Comparison of ENCODE assay signal across 25 cellular contexts in the genomic region with DNA sequence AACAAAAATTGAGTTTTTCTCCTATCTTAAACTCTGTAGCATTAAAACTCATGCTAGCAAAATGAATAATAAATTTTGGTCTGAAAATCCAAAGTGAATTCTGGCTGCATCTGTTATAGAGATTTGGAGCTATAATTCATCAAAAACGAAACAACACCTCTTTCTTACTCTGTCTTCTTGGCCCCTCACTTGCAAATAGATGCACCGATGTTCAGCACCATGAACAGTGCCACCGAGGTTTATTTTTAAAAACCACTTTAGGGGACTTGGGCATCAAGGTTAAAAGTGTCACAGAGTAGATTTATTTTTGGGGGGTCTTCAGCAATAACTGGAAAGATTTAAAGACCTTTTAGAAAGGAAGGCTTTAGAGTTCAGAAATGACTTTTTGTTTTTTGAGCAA. TPM values are rescaled to one million over a fixed set of nuclear protein-coding genes. Genes with fewer than 3 reads are reported as not detected.
DNase-seq lines count a peak whose midpoint lies in the region; ATAC-seq, FAIRE-seq and TF ChIP-seq lines count a peak whose summit lies in the region.
"Had no signal": no experiment of that assay in that cellular context is flagged by ENCODE, and none has a peak within 500 bp of the region (broad histone marks: within the 10 kb centered on the region; RNA-seq: fewer than 3 reads in every experiment).

No MANE protein-coding gene starts in this region.

- no peak for TF ChIP-seq CTCF in HepG2 (CRISPR knock-in tag; IDR thresholded peaks at IDR 0.05)
- no peak for TF ChIP-seq CTCF in right lobe of liver (IDR thresholded peaks at IDR 0.05)
- TF ChIP-seq CTCF in K562 (IDR thresholded peaks at IDR 0.05 in 2 of 3, conservative IDR thresholded peaks at IDR 0.05 in 1 of 3; ENCODE audit: insufficient read depth in 2 of 3, low read depth in 1 of 3, low read length in 3 of 3) = no peak

- H3K9ac ChIP-seq in HepG2 (ENCODE audit: insufficient read depth, low read depth, low read length) = no peak overlapping the region
- H3K9ac ChIP-seq in K562 (ENCODE audit: insufficient read depth in 1 of 2, low read depth in 2 of 2, low read length in 2 of 2) = no peak overlapping the region
- no peak overlapping the region for H3K9ac ChIP-seq in Karpas-422 (ENCODE audit: low read length)

- in situ Hi-C loops in HepG2 (cut with HindIII; ENCODE audit: extremely low pct_ligation_motif_present, low pct_unique_long_range_greater_than_20kb) = no loop called here
- in situ Hi-C loops in K562 (cut with MboI) = no loop called here

- H3K9me3 ChIP-seq in HepG2 (ENCODE audit: low read length) (no peaks in the 10 kb centered on the region), right lobe of liver (no peaks in the 10 kb centered on the region), K562 (replicated peaks; ENCODE audit: control insufficient read depth, insufficient read depth, low read depth, low read length) (no peaks in the 10 kb centered on the region), Karpas-422 (ENCODE audit: low read length) (no peaks in the 10 kb centered on the region)
- H3K9me3 ChIP-seq: BE2C, HAP-1 had no signal

- no peaks in the 10 kb centered on the region for H3K9me1 ChIP-seq in K562 (ENCODE audit: control insufficient read depth, insufficient read depth, low read length)

- no peak for DNase-seq in HepG2 (ENCODE audit: low spot score)
- DNase-seq in right lobe of liver = no peak
- no peak for DNase-seq in K562 (ENCODE audit: extremely low read depth in 1 of 4, low spot score in 3 of 4)
- peak; percentile 9 for DNase-seq in myocyte (ENCODE audit: low read depth)
- DNase-seq in epidermal melanocyte (ENCODE audit: insufficient read length, low spot score) = no peak
- no peak for DNase-seq in Karpas-422
- no peak for DNase-seq in NCI-H187 (lab: John Stamatoyannopoulos, UW)
- DNase-seq: ACHN; BE2C; C1 segment of cervical spinal cord; CD4-positive, CD25-positive, alpha-beta regulatory T cell; CD8-positive, alpha-beta memory T cell; COR-L47; DMS 273 treated with DMSO at 0.1 percent for 48 hours; DMS53; DND-41; EL; HFFc6 had no signal

- intact Hi-C loops in HepG2 (cut with micrococcal nuclease; ENCODE audit: unreplicated experiment) (no loop called here), right lobe of liver (cut with DNase I) (no loop called here), K562 (cut with micrococcal nuclease) (no loop called here)

- no peaks in the 10 kb centered on the region for H3K36me3 ChIP-seq in HepG2 (replicated peaks in 1 of 2; ENCODE audit: control insufficient read depth in 1 of 2, insufficient read depth in 2 of 2, low read length in 2 of 2)
- no peaks in the 10 kb centered on the region for H3K36me3 ChIP-seq in right lobe of liver
- H3K36me3 ChIP-seq in K562 (ENCODE audit: control insufficient read depth, insufficient read depth, low read length) = no peaks in the 10 kb centered on the region
- H3K36me3 ChIP-seq in Karpas-422 (ENCODE audit: insufficient read depth, low read length) = no peaks in the 10 kb centered on the region
- H3K36me3 ChIP-seq: BE2C, HAP-1 had no signal

- TF ChIP-seq POLR2A in HepG2 (IDR thresholded peaks at IDR 0.05; ENCODE audit: insufficient read depth in 1 of 2, low read depth in 2 of 2, low read length in 2 of 2) = no peak
- no peak for TF ChIP-seq POLR2A in right lobe of liver (IDR thresholded peaks at IDR 0.05)
- no peak for TF ChIP-seq POLR2A in K562 (conservative IDR thresholded peaks at IDR 0.05)

- no peaks in the 10 kb centered on the region for H3K79me2 ChIP-seq in HepG2 (ENCODE audit: insufficient read depth, low read length)
- no peaks in the 10 kb centered on the region for H3K79me2 ChIP-seq in K562 (ENCODE audit: control insufficient read depth, insufficient read depth, low read length)
- no peaks in the 10 kb centered on the region for H3K79me2 ChIP-seq in Karpas-422 (ENCODE audit: low read length)

- no peak for ATAC-seq in HepG2
- ATAC-seq in right lobe of liver = no peak
- no peak for ATAC-seq in K562

- H4K20me1 ChIP-seq in HepG2 (ENCODE audit: insufficient read depth, low read length) = no peaks in the 10 kb centered on the region
- H4K20me1 ChIP-seq in K562 (replicated peaks; ENCODE audit: control insufficient read depth, insufficient read depth, low read length) = no peaks in the 10 kb centered on the region
- H4K20me1 ChIP-seq in Karpas-422 (ENCODE audit: insufficient read depth, low read depth, low read length) = no peaks in the 10 kb centered on the region

- H3K9me2 ChIP-seq in Karpas-422 (replicated peaks; ENCODE audit: insufficient read depth, low read length) = no peaks in the 10 kb centered on the region

- H3K27ac ChIP-seq in HepG2 (ENCODE audit: extremely low read length, insufficient read depth, low read length) = no peak overlapping the region
- H3K27ac ChIP-seq in right lobe of liver = no peak overlapping the region
- H3K27ac ChIP-seq in K562 (ENCODE audit: extremely low read depth, low read depth, low read length) = no peak overlapping the region
- no peak overlapping the region for H3K27ac ChIP-seq in Karpas-422 (ENCODE audit: low read length)

- POLR2A ChIA-PET in HepG2 (lab: Yijun Ruan, JAX) (no interaction called here), K562 (lab: Yijun Ruan, JAX) (no interaction called here)

- no peak for TF ChIP-seq RAD21 in HepG2 (CRISPR knock-in tag; IDR thresholded peaks at IDR 0.05)
- no peak for TF ChIP-seq RAD21 in Ishikawa (IDR thresholded peaks at IDR 0.05; ENCODE audit: low read depth)
- TF ChIP-seq RAD21 in K562 (CRISPR knock-in tag; conservative IDR thresholded peaks at IDR 0.05 in 1 of 2, IDR thresholded peaks at IDR 0.05 in 1 of 2) = no peak

- 0% methylated on average over 3 of the region's 3 CpGs for WGBS in HepG2 (ENCODE audit: low lambda C conversion rate)
- 44% methylated on average over 3 of the region's 3 CpGs for WGBS in right lobe of liver (ENCODE audit: insufficient coverage, low coverage, low lambda C conversion rate, missing lambda C conversion rate)
- 0% methylated on average over 3 of the region's 3 CpGs for WGBS in K562 (ENCODE audit: insufficient coverage, low coverage, missing lambda C conversion rate)

- TF ChIP-seq EP300 in HepG2 (IDR thresholded peaks at IDR 0.05; ENCODE audit: low read depth in 2 of 2, low read length in 2 of 2) = no peak
- no peak for TF ChIP-seq EP300 in HepG2 (CRISPR knock-in tag; IDR thresholded peaks at IDR 0.05; ENCODE audit: borderline replicate concordance)
- TF ChIP-seq EP300 in Ishikawa (IDR thresholded peaks at IDR 0.05; ENCODE audit: borderline replicate concordance) = no peak
- no peak for TF ChIP-seq EP300 in K562 (IDR thresholded peaks at IDR 0.05; ENCODE audit: low read length)

- FAIRE-seq in HepG2 (lab: Jason Lieb, UNC) (no peak), K562 (lab: Jason Lieb, UNC) (no peak)
- FAIRE-seq: GM12891, GM19239 had no signal

- CTCF ChIA-PET in HepG2 (lab: Yijun Ruan, JAX; ENCODE audit: low intra/inter-chr PET ratio, low total read pairs) (no interaction called here), K562 (lab: Yijun Ruan, JAX; ENCODE audit: low intra/inter-chr PET ratio) (no interaction called here)

- no peak overlapping the region for H2AFZ ChIP-seq in HepG2 (ENCODE audit: low read length)
- H2AFZ ChIP-seq in K562 (ENCODE audit: low read depth, low read length) = no peak overlapping the region
- H2AFZ ChIP-seq in Karpas-422 (ENCODE audit: low read length) = no peak overlapping the region

- H3K4me3 ChIP-seq in HepG2 (replicated peaks in 1 of 3; ENCODE audit: insufficient read depth in 1 of 3, low read depth in 2 of 3, low read length in 3 of 3) (no peak overlapping the region), right lobe of liver (no peak overlapping the region), K562 (no peak overlapping the region), Karpas-422 (ENCODE audit: low read length) (no peak overlapping the region)
- H3K4me3 ChIP-seq: HAP-1 had no signal

- no peak overlapping the region for H3K4me2 ChIP-seq in HepG2 (ENCODE audit: low read depth, low read length)
- H3K4me2 ChIP-seq in K562 (ENCODE audit: insufficient read depth, low read length) = no peak overlapping the region
- H3K4me2 ChIP-seq in Karpas-422 (ENCODE audit: low read depth, low read length, poor library complexity, severe bottlenecking) = no peak overlapping the region

- BruUV-seq in HepG2 (replicated peaks; lab: Mats Ljungman, UMichigan) = no TSS peak
- BruUV-seq in K562 (replicated peaks; lab: Mats Ljungman, UMichigan) = no TSS peak

- no peaks in the 10 kb centered on the region for H3K4me1 ChIP-seq in HepG2 (ENCODE audit: insufficient read depth, low read length)
- H3K4me1 ChIP-seq in right lobe of liver = no peaks in the 10 kb centered on the region
- no peaks in the 10 kb centered on the region for H3K4me1 ChIP-seq in K562 (replicated peaks in 1 of 2; ENCODE audit: control insufficient read depth in 2 of 2, insufficient read depth in 2 of 2, low read length in 2 of 2)
- no peaks in the 10 kb centered on the region for H3K4me1 ChIP-seq in Karpas-422 (ENCODE audit: low read length)
- H3K4me1 ChIP-seq: BE2C, HAP-1 had no signal

- H3K27me3 ChIP-seq in HepG2 (ENCODE audit: control insufficient read depth in 1 of 2, insufficient read depth in 2 of 2, low read length in 2 of 2) = no peaks in the 10 kb centered on the region
- H3K27me3 ChIP-seq in right lobe of liver = no peaks in the 10 kb centered on the region
- peaks cover 0 to 7% of the 10 kb centered on the region in 2 experiments; a peak in 1 of 5 replicates for H3K27me3 ChIP-seq in K562 (ENCODE audit: control insufficient read depth in 2 of 2, insufficient read depth in 2 of 2, low read length in 2 of 2)
- H3K27me3 ChIP-seq in Karpas-422 (ENCODE audit: low read length) = no peaks in the 10 kb centered on the region

RNA-seq across cellular contexts. Expression of a gene that starts 26.1 kb away (rescaled TPM):
- total RNA-seq in HepG2 (2016; rRNA removed; fragmentation: Illumina TruSeq; extraction: Trizol) (13.8 and 14.1 TPM in 2 replicates), right lobe of liver (1 to 10 TPM; 4.3 to 7.6 (median 5.4) TPM), K562 (2014; rRNA removed) (18.5 and 20.8 TPM in 2 replicates), K562 (2014; rRNA removed; fragmentation: Illumina TruSeq; extraction: Trizol) (10.9 and 11.7 TPM in 2 replicates), K562 (2015; rRNA removed; fragmentation: Illumina TruSeq; extraction: Trizol) (9.9 and 11.3 TPM in 2 replicates), K562 (2021) (13.8 and 14.6 TPM in 2 replicates), myocyte (12.9 and 16.4 TPM in 2 replicates)
- total RNA-seq in HepG2 (2016; cell fraction: cytosol; rRNA removed; fragmentation: Illumina TruSeq; extraction: Trizol; ENCODE audit: low read depth) = 3.2 and 3.6 TPM in 2 replicates
- 14.0 and 14.4 TPM in 2 replicates for total RNA-seq in HepG2 (2016; cell fraction: insoluble cytoplasmic fraction; rRNA removed; fragmentation: Illumina TruSeq; extraction: Trizol)
- 5.5 and 6.4 TPM in 2 replicates for total RNA-seq in HepG2 (2016; cell fraction: membrane; rRNA removed; fragmentation: Illumina TruSeq; extraction: Trizol)
- total RNA-seq in HepG2 (2016; cell fraction: nucleus; rRNA removed; fragmentation: Illumina TruSeq; extraction: Trizol) = 5.3 and 7.2 TPM in 2 replicates
- polyA plus RNA-seq in HepG2 (2011; rRNA removed) (3.7 and 5.1 TPM in 2 replicates), K562 (2011; rRNA removed) (7.3 and 12.4 TPM in 2 replicates), K562 (2014; fragmentation: Illumina TruSeq; extraction: Trizol) (8.2 and 9.6 TPM in 2 replicates), K562 (2014; fragmentation: Nextera tagmentation; extraction: Ambion mirVana) (1 to 10 TPM; 2.5 to 2.7 TPM), K562 (2014; rRNA removed) (18.5 and 23.6 TPM in 2 replicates)
- polyA plus RNA-seq in HepG2 (2011; cell fraction: cytosol; rRNA removed) = 3.5 and 4.1 TPM in 2 replicates
- polyA plus RNA-seq in HepG2 (2011; cell fraction: nucleus; rRNA removed) = 2.3 TPM in 2 replicates
- 7.8 and 11.2 TPM in 2 replicates for polyA plus RNA-seq in HepG2 (2012)
- polyA plus RNA-seq in HepG2 (2016; cell fraction: cytosol; fragmentation: Illumina TruSeq; extraction: Trizol; ENCODE audit: low read depth) = 3.3 and 3.7 TPM in 2 replicates
- polyA plus RNA-seq in HepG2 (2016; cell fraction: insoluble cytoplasmic fraction; fragmentation: Illumina TruSeq; extraction: Trizol; ENCODE audit: low read depth) = 21.5 and 23.1 TPM in 2 replicates
- 4.6 and 5.5 TPM in 2 replicates for polyA plus RNA-seq in HepG2 (2016; cell fraction: membrane; fragmentation: Illumina TruSeq; extraction: Trizol; ENCODE audit: low read depth)
- polyA plus RNA-seq in HepG2 (2016; cell fraction: nucleus; fragmentation: Illumina TruSeq; extraction: Trizol; ENCODE audit: insufficient read depth, low read depth) = 11.3 and 14.0 TPM in 2 replicates
- 2.5 and 3.4 TPM in 2 replicates for polyA minus RNA-seq in HepG2 (2011; rRNA and poly(A)+ RNA removed; ENCODE audit: low replicate concordance)
- polyA minus RNA-seq in HepG2 (2011; cell fraction: cytosol; rRNA and poly(A)+ RNA removed) = 4.6 and 6.5 TPM in 2 replicates
- polyA minus RNA-seq in HepG2 (2011; cell fraction: nucleus; rRNA and poly(A)+ RNA removed) = 1.9 and 3.0 TPM in 2 replicates
- total RNA-seq in K562 (2011; cell fraction: chromatin; rRNA removed; ENCODE audit: low replicate concordance) = 3.2 and 4.8 TPM in 2 replicates
- total RNA-seq in K562 (2011; cell fraction: nucleolus; rRNA removed) = 4.1 and 4.8 TPM in 2 replicates
- total RNA-seq in K562 (2011; cell fraction: nucleoplasm; rRNA removed) = 4.2 TPM in 2 replicates
- polyA plus RNA-seq in K562 (2011; cell fraction: cytosol; rRNA removed) = 4.4 and 10.2 TPM in 2 replicates
- polyA plus RNA-seq in K562 (2011; cell fraction: nucleus; rRNA removed) = 4.6 TPM in 2 replicates
- polyA plus RNA-seq in K562 (2012) = 11.3 and 17.7 TPM in 2 replicates
- 3.9 TPM in 2 replicates for polyA minus RNA-seq in K562 (2011; rRNA and poly(A)+ RNA removed)
- polyA minus RNA-seq in K562 (2011; cell fraction: cytosol; rRNA and poly(A)+ RNA removed) = 4.0 and 4.4 TPM in 2 replicates
- 1.3 and 3.2 TPM in 2 replicates for polyA minus RNA-seq in K562 (2011; cell fraction: nucleus; rRNA and poly(A)+ RNA removed)
- polyA plus RNA-seq in myocyte (2012) = 12.6 TPM
- total RNA-seq in Karpas-422 (2014; rRNA removed; shearing (Covaris generic); ENCODE audit: low replicate concordance) = 5.9 and 11.1 TPM in 2 replicates

RNA-seq across cellular contexts. Expression of a gene that starts 33.4 kb away (rescaled TPM):
- total RNA-seq in HepG2 (2016; rRNA removed; fragmentation: Illumina TruSeq; extraction: Trizol) (3.6 and 3.7 TPM in 2 replicates), right lobe of liver (under 1 TPM; 0.18 to 0.78 (median 0.46) TPM), K562 (2014; rRNA removed) (4.8 and 5.1 TPM in 2 replicates), K562 (2014; rRNA removed; fragmentation: Illumina TruSeq; extraction: Trizol) (3.9 and 4.8 TPM in 2 replicates), K562 (2015; rRNA removed; fragmentation: Illumina TruSeq; extraction: Trizol) (2.9 and 3.5 TPM in 2 replicates), K562 (2021) (3.9 and 4.2 TPM in 2 replicates), myocyte (2.9 and 3.3 TPM in 2 replicates)
- 1.1 and 1.4 TPM in 2 replicates for total RNA-seq in HepG2 (2016; cell fraction: cytosol; rRNA removed; fragmentation: Illumina TruSeq; extraction: Trizol; ENCODE audit: low read depth)
- 4.1 TPM in 2 replicates for total RNA-seq in HepG2 (2016; cell fraction: insoluble cytoplasmic fraction; rRNA removed; fragmentation: Illumina TruSeq; extraction: Trizol)
- total RNA-seq in HepG2 (2016; cell fraction: membrane; rRNA removed; fragmentation: Illumina TruSeq; extraction: Trizol) = 2.8 and 2.9 TPM in 2 replicates
- 2.5 and 3.7 TPM in 2 replicates for total RNA-seq in HepG2 (2016; cell fraction: nucleus; rRNA removed; fragmentation: Illumina TruSeq; extraction: Trizol)
- polyA plus RNA-seq in HepG2 (2011; rRNA removed) (2.2 and 2.5 TPM in 2 replicates), K562 (2011; rRNA removed) (7.9 and 9.3 TPM in 2 replicates), K562 (2014; fragmentation: Illumina TruSeq; extraction: Trizol) (2.0 and 2.8 TPM in 2 replicates), K562 (2014; fragmentation: Nextera tagmentation; extraction: Ambion mirVana) (1 to 10 TPM; 4.9 to 5.4 TPM), K562 (2014; rRNA removed) (8.8 and 9.8 TPM in 2 replicates)
- 2.4 and 2.9 TPM in 2 replicates for polyA plus RNA-seq in HepG2 (2011; cell fraction: cytosol; rRNA removed)
- 1.6 and 6.8 TPM in 2 replicates for polyA plus RNA-seq in HepG2 (2011; cell fraction: nucleus; rRNA removed)
- 1.7 and 2.6 TPM in 2 replicates for polyA plus RNA-seq in HepG2 (2012)
- 0.73 and 0.79 TPM in 2 replicates for polyA plus RNA-seq in HepG2 (2016; cell fraction: cytosol; fragmentation: Illumina TruSeq; extraction: Trizol; ENCODE audit: low read depth)
- 3.1 and 4.0 TPM in 2 replicates for polyA plus RNA-seq in HepG2 (2016; cell fraction: insoluble cytoplasmic fraction; fragmentation: Illumina TruSeq; extraction: Trizol; ENCODE audit: low read depth)
- 1.5 and 1.8 TPM in 2 replicates for polyA plus RNA-seq in HepG2 (2016; cell fraction: membrane; fragmentation: Illumina TruSeq; extraction: Trizol; ENCODE audit: low read depth)
- 4.2 TPM in 2 replicates for polyA plus RNA-seq in HepG2 (2016; cell fraction: nucleus; fragmentation: Illumina TruSeq; extraction: Trizol; ENCODE audit: insufficient read depth, low read depth)
- polyA minus RNA-seq in HepG2 (2011; rRNA and poly(A)+ RNA removed; ENCODE audit: low replicate concordance) = 1.7 and 2.3 TPM in 2 replicates
- 0.99 and 1.4 TPM in 2 replicates for polyA minus RNA-seq in HepG2 (2011; cell fraction: cytosol; rRNA and poly(A)+ RNA removed)
- polyA minus RNA-seq in HepG2 (2011; cell fraction: nucleus; rRNA and poly(A)+ RNA removed) = 2.2 and 3.0 TPM in 2 replicates
- 8.1 and 8.9 TPM in 2 replicates for total RNA-seq in K562 (2011; cell fraction: chromatin; rRNA removed; ENCODE audit: low replicate concordance)
- total RNA-seq in K562 (2011; cell fraction: nucleolus; rRNA removed) = 10.8 and 12.5 TPM in 2 replicates
- 11.3 and 14.6 TPM in 2 replicates for total RNA-seq in K562 (2011; cell fraction: nucleoplasm; rRNA removed)
- polyA plus RNA-seq in K562 (2011; cell fraction: cytosol; rRNA removed) = 5.2 and 12.3 TPM in 2 replicates
- polyA plus RNA-seq in K562 (2011; cell fraction: nucleus; rRNA removed) = 7.6 and 8.6 TPM in 2 replicates
- polyA plus RNA-seq in K562 (2012) = 5.4 and 9.1 TPM in 2 replicates
- 2.8 and 3.4 TPM in 2 replicates for polyA minus RNA-seq in K562 (2011; rRNA and poly(A)+ RNA removed)
- polyA minus RNA-seq in K562 (2011; cell fraction: cytosol; rRNA and poly(A)+ RNA removed) = 1.0 and 2.1 TPM in 2 replicates
- 4.4 and 8.7 TPM in 2 replicates for polyA minus RNA-seq in K562 (2011; cell fraction: nucleus; rRNA and poly(A)+ RNA removed)
- 2.9 TPM for polyA plus RNA-seq in myocyte (2012)
- 4.2 and 6.5 TPM in 2 replicates for total RNA-seq in Karpas-422 (2014; rRNA removed; shearing (Covaris generic); ENCODE audit: low replicate concordance)

RNA-seq across cellular contexts. Expression of a gene that starts 36.3 kb away (rescaled TPM):
- total RNA-seq in HepG2 (2016; rRNA removed; fragmentation: Illumina TruSeq; extraction: Trizol) (not detected in 2 replicates), right lobe of liver (not detected), K562 (2014; rRNA removed) (not detected in 2 replicates), K562 (2014; rRNA removed; fragmentation: Illumina TruSeq; extraction: Trizol) (not detected in 2 replicates), K562 (2015; rRNA removed; fragmentation: Illumina TruSeq; extraction: Trizol) (0.43 TPM in 1 of 2 replicates, not detected in the other), K562 (2021) (not detected in 2 replicates), myocyte (not detected in 2 replicates)
- total RNA-seq in HepG2 (2016; cell fraction: cytosol; rRNA removed; fragmentation: Illumina TruSeq; extraction: Trizol; ENCODE audit: low read depth) = not detected in 2 replicates
- not detected in 2 replicates for total RNA-seq in HepG2 (2016; cell fraction: insoluble cytoplasmic fraction; rRNA removed; fragmentation: Illumina TruSeq; extraction: Trizol)
- not detected in 2 replicates for total RNA-seq in HepG2 (2016; cell fraction: membrane; rRNA removed; fragmentation: Illumina TruSeq; extraction: Trizol)
- total RNA-seq in HepG2 (2016; cell fraction: nucleus; rRNA removed; fragmentation: Illumina TruSeq; extraction: Trizol) = not detected in 2 replicates
- polyA plus RNA-seq in HepG2 (2011; rRNA removed) (not detected in 2 replicates), K562 (2011; rRNA removed) (not detected in 2 replicates), K562 (2014; fragmentation: Illumina TruSeq; extraction: Trizol) (not detected in 2 replicates), K562 (2014; fragmentation: Nextera tagmentation; extraction: Ambion mirVana) (under 1 TPM in 1 of 2 experiments, not detected in 1; 0.11 TPM), K562 (2014; rRNA removed) (not detected in 2 replicates)
- polyA plus RNA-seq in HepG2 (2011; cell fraction: cytosol; rRNA removed) = not detected in 2 replicates
- not detected in 2 replicates for polyA plus RNA-seq in HepG2 (2011; cell fraction: nucleus; rRNA removed)
- not detected in 2 replicates for polyA plus RNA-seq in HepG2 (2012)
- polyA plus RNA-seq in HepG2 (2016; cell fraction: cytosol; fragmentation: Illumina TruSeq; extraction: Trizol; ENCODE audit: low read depth) = not detected in 2 replicates
- not detected in 2 replicates for polyA plus RNA-seq in HepG2 (2016; cell fraction: insoluble cytoplasmic fraction; fragmentation: Illumina TruSeq; extraction: Trizol; ENCODE audit: low read depth)
- not detected in 2 replicates for polyA plus RNA-seq in HepG2 (2016; cell fraction: membrane; fragmentation: Illumina TruSeq; extraction: Trizol; ENCODE audit: low read depth)
- not detected in 2 replicates for polyA plus RNA-seq in HepG2 (2016; cell fraction: nucleus; fragmentation: Illumina TruSeq; extraction: Trizol; ENCODE audit: insufficient read depth, low read depth)
- polyA minus RNA-seq in HepG2 (2011; rRNA and poly(A)+ RNA removed; ENCODE audit: low replicate concordance) = not detected in 2 replicates
- not detected in 2 replicates for polyA minus RNA-seq in HepG2 (2011; cell fraction: cytosol; rRNA and poly(A)+ RNA removed)
- polyA minus RNA-seq in HepG2 (2011; cell fraction: nucleus; rRNA and poly(A)+ RNA removed) = not detected in 2 replicates
- total RNA-seq in K562 (2011; cell fraction: chromatin; rRNA removed; ENCODE audit: low replicate concordance) = not detected in 2 replicates
- not detected in 2 replicates for total RNA-seq in K562 (2011; cell fraction: nucleolus; rRNA removed)
- total RNA-seq in K562 (2011; cell fraction: nucleoplasm; rRNA removed) = not detected in 2 replicates
- not detected in 2 replicates for polyA plus RNA-seq in K562 (2011; cell fraction: cytosol; rRNA removed)
- polyA plus RNA-seq in K562 (2011; cell fraction: nucleus; rRNA removed) = not detected in 2 replicates
- polyA plus RNA-seq in K562 (2012) = 5.6 TPM in 1 of 2 replicates, not detected in the other
- polyA minus RNA-seq in K562 (2011; rRNA and poly(A)+ RNA removed) = not detected in 2 replicates
- not detected in 2 replicates for polyA minus RNA-seq in K562 (2011; cell fraction: cytosol; rRNA and poly(A)+ RNA removed)
- polyA minus RNA-seq in K562 (2011; cell fraction: nucleus; rRNA and poly(A)+ RNA removed) = not detected in 2 replicates
- polyA plus RNA-seq in myocyte (2012) = not detected
- not detected in 2 replicates for total RNA-seq in Karpas-422 (2014; rRNA removed; shearing (Covaris generic); ENCODE audit: low replicate concordance)
- total RNA-seq: A172; CD4-positive, CD25-positive, alpha-beta regulatory T cell; CD8-positive, alpha-beta memory T cell; G401; H4; HFFc6 had no signal
- polyA plus RNA-seq: CD4-positive, CD25-positive, alpha-beta regulatory T cell; CD8-positive, alpha-beta memory T cell had no signal

RNA-seq across cellular contexts. Expression of a gene that starts 51.1 kb away (rescaled TPM):
- total RNA-seq in HepG2 (2016; rRNA removed; fragmentation: Illumina TruSeq; extraction: Trizol) = not detected in 2 replicates
- total RNA-seq in HepG2 (2016; cell fraction: cytosol; rRNA removed; fragmentation: Illumina TruSeq; extraction: Trizol; ENCODE audit: low read depth) = not detected in 2 replicates
- total RNA-seq in HepG2 (2016; cell fraction: insoluble cytoplasmic fraction; rRNA removed; fragmentation: Illumina TruSeq; extraction: Trizol) = not detected in 2 replicates
- total RNA-seq in HepG2 (2016; cell fraction: membrane; rRNA removed; fragmentation: Illumina TruSeq; extraction: Trizol) = not detected in 2 replicates
- 0.47 TPM in 1 of 2 replicates, not detected in the other for total RNA-seq in HepG2 (2016; cell fraction: nucleus; rRNA removed; fragmentation: Illumina TruSeq; extraction: Trizol)
- polyA plus RNA-seq in HepG2 (2011; rRNA removed) = not detected in 2 replicates
- not detected in 2 replicates for polyA plus RNA-seq in HepG2 (2011; cell fraction: cytosol; rRNA removed)
- 0.17 and 0.76 TPM in 2 replicates for polyA plus RNA-seq in HepG2 (2011; cell fraction: nucleus; rRNA removed)
- polyA plus RNA-seq in HepG2 (2012) = not detected in 2 replicates
- polyA plus RNA-seq in HepG2 (2016; cell fraction: cytosol; fragmentation: Illumina TruSeq; extraction: Trizol; ENCODE audit: low read depth) = not detected in 2 replicates
- polyA plus RNA-seq in HepG2 (2016; cell fraction: insoluble cytoplasmic fraction; fragmentation: Illumina TruSeq; extraction: Trizol; ENCODE audit: low read depth) = not detected in 2 replicates
- not detected in 2 replicates for polyA plus RNA-seq in HepG2 (2016; cell fraction: membrane; fragmentation: Illumina TruSeq; extraction: Trizol; ENCODE audit: low read depth)
- polyA plus RNA-seq in HepG2 (2016; cell fraction: nucleus; fragmentation: Illumina TruSeq; extraction: Trizol; ENCODE audit: insufficient read depth, low read depth) = not detected in 2 replicates
- not detected in 2 replicates for polyA minus RNA-seq in HepG2 (2011; rRNA and poly(A)+ RNA removed; ENCODE audit: low replicate concordance)
- not detected in 2 replicates for polyA minus RNA-seq in HepG2 (2011; cell fraction: cytosol; rRNA and poly(A)+ RNA removed)
- polyA minus RNA-seq in HepG2 (2011; cell fraction: nucleus; rRNA and poly(A)+ RNA removed) = not detected in 2 replicates
- not detected for total RNA-seq in right lobe of liver
- 0.25 TPM in 1 of 2 replicates, not detected in the other for total RNA-seq in K562 (2011; cell fraction: chromatin; rRNA removed; ENCODE audit: low replicate concordance)
- total RNA-seq in K562 (2011; cell fraction: nucleolus; rRNA removed) = 0.50 TPM in 1 of 2 replicates, not detected in the other
- 0.84 and 0.95 TPM in 2 replicates for total RNA-seq in K562 (2011; cell fraction: nucleoplasm; rRNA removed)
- not detected in 2 replicates for total RNA-seq in K562 (2014; rRNA removed)
- not detected in 2 replicates for total RNA-seq in K562 (2014; rRNA removed; fragmentation: Illumina TruSeq; extraction: Trizol)
- total RNA-seq in K562 (2015; rRNA removed; fragmentation: Illumina TruSeq; extraction: Trizol) = not detected in 2 replicates
- total RNA-seq in K562 (2021) = 0.09 and 0.20 TPM in 2 replicates
- polyA plus RNA-seq in K562 (2011; rRNA removed) = 0.15 TPM in 1 of 2 replicates, not detected in the other
- polyA plus RNA-seq in K562 (2011; cell fraction: cytosol; rRNA removed) = 0.03 TPM in 1 of 2 replicates, not detected in the other
- 0.10 and 0.18 TPM in 2 replicates for polyA plus RNA-seq in K562 (2011; cell fraction: nucleus; rRNA removed)
- polyA plus RNA-seq in K562 (2012) = 0.06 and 0.26 TPM in 2 replicates
- 0.08 and 0.09 TPM in 2 replicates for polyA plus RNA-seq in K562 (2014; fragmentation: Illumina TruSeq; extraction: Trizol)
- under 1 TPM; 0.04 to 0.06 TPM for polyA plus RNA-seq in K562 (2014; fragmentation: Nextera tagmentation; extraction: Ambion mirVana)
- polyA plus RNA-seq in K562 (2014; rRNA removed) = 0.05 TPM in 1 of 2 replicates, not detected in the other
- polyA minus RNA-seq in K562 (2011; rRNA and poly(A)+ RNA removed) = not detected in 2 replicates
- not detected in 2 replicates for polyA minus RNA-seq in K562 (2011; cell fraction: cytosol; rRNA and poly(A)+ RNA removed)
- polyA minus RNA-seq in K562 (2011; cell fraction: nucleus; rRNA and poly(A)+ RNA removed) = not detected in 2 replicates
- total RNA-seq in myocyte = not detected in 2 replicates
- not detected for polyA plus RNA-seq in myocyte (2012)
- total RNA-seq in Karpas-422 (2014; rRNA removed; shearing (Covaris generic); ENCODE audit: low replicate concordance) = not detected in 2 replicates
- total RNA-seq: A172; CD4-positive, CD25-positive, alpha-beta regulatory T cell; CD8-positive, alpha-beta memory T cell; H4; HFFc6 had no signal
- polyA plus RNA-seq: CD4-positive, CD25-positive, alpha-beta regulatory T cell; CD8-positive, alpha-beta memory T cell had no signal
